ENCODE assay signal across 15 cellular contexts in the genomic region with DNA sequence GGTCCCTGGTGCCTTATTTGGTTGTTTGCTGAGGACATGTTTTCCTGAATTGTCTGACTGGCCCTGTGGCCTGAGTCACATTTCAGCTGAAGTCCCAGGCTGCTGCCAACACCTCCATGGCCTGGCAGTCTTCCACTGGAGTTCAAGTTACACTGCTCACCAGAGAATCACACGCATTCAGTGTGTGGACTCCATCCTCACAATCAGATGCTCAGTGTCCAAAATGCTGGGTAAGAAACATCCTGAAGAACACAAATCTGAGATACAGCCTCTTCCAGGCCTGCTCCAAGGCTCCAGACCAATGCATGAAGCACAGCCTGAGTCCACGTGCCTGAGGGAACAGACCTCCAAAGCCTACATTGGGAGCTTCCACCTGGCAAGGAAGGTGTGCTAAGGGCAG. TPM values are rescaled to one million over a fixed set of nuclear protein-coding genes. Genes with fewer than 3 reads are reported as not detected.
A peak's percentile ranks its signal among the peaks of the same experiment; 100 is the strongest.
DNase-seq lines count a peak whose midpoint lies in the region; ATAC-seq lines count a peak whose summit lies in the region.
"Had no signal": no experiment of that assay in that cellular context is flagged by ENCODE, and none has a peak within 500 bp of the region (broad histone marks: within the 10 kb centered on the region; RNA-seq: fewer than 3 reads in every experiment).

No MANE protein-coding gene starts in this region.

- peak; percentile 1 for ATAC-seq in activated naive CD8-positive, alpha-beta T cell treated with anti-CD3 and anti-CD28 coated beads, Interleukin-2, amount 50 U/mL, for 24 hours
- peak; percentile 32 for ATAC-seq in left lobe of liver
- no peak for ATAC-seq in HG03097 (IDR thresholded peaks at IDR 0.05; ENCODE audit: low FRiP score, unreplicated experiment)

- peaks cover 15% of the 10 kb centered on the region for H3K9me3 Mint-ChIP-seq in activated naive CD8-positive, alpha-beta T cell treated with anti-CD3 and anti-CD28 coated beads, Interleukin-2, amount 50 U/mL, for 24 hours

- H3K4me1 Mint-ChIP-seq in activated naive CD8-positive, alpha-beta T cell treated with anti-CD3 and anti-CD28 coated beads, Interleukin-2, amount 50 U/mL, for 24 hours: peaks cover 42% of the 10 kb centered on the region

- DNase-seq in A172 (ENCODE audit: low spot score) (peak; percentile 48), CD1c-positive myeloid dendritic cell (ENCODE audit: extremely low spot score) (peak; percentile 81), left lobe of liver (ENCODE audit: low spot score) (no peak), NCI-H146 treated with DMSO at 0.1 percent for 48 hours (lab: John Stamatoyannopoulos, UW; ENCODE audit: unreplicated experiment) (no peak), ecto neural progenitor cell (ENCODE audit: low spot score) (no peak)
- DNase-seq in activated naive CD8-positive, alpha-beta T cell treated with anti-CD3 and anti-CD28 coated beads, Interleukin-2, amount 50 U/mL, for 24 hours: no peak
- DNase-seq in stimulated activated CD4-positive, alpha-beta T cell treated with anti-CD3 and anti-CD28 coated beads, Interleukin-1b, Interleukin-23, amount 100 ng/mL, for 48 hours: no peak
- DNase-seq: effector memory CD8-positive, alpha-beta T cell; kidney; NCI-H1694 treated with DMSO at 0.1 percent for 48 hours; right lobe of liver had no signal

- peaks cover 15% of the 10 kb centered on the region for H3K36me3 Mint-ChIP-seq in activated naive CD8-positive, alpha-beta T cell treated with anti-CD3 and anti-CD28 coated beads, Interleukin-2, amount 50 U/mL, for 24 hours (ENCODE audit: low read depth)

- peak overlapping the region; percentile 96 for H3K27ac Mint-ChIP-seq in activated naive CD8-positive, alpha-beta T cell treated with anti-CD3 and anti-CD28 coated beads, Interleukin-2, amount 50 U/mL, for 24 hours
- H3K27ac Mint-ChIP-seq: effector memory CD8-positive, alpha-beta T cell had no signal

- H3K4me3 Mint-ChIP-seq in activated naive CD8-positive, alpha-beta T cell treated with anti-CD3 and anti-CD28 coated beads, Interleukin-2, amount 50 U/mL, for 24 hours: peak overlapping the region; percentile 61
- H3K4me3 Mint-ChIP-seq: effector memory CD8-positive, alpha-beta T cell had no signal

- peaks cover 18% of the 10 kb centered on the region for H3K27me3 Mint-ChIP-seq in activated naive CD8-positive, alpha-beta T cell treated with anti-CD3 and anti-CD28 coated beads, Interleukin-2, amount 50 U/mL, for 24 hours

RNA-seq across cellular contexts. Expression of a gene that starts 19.2 kb away (rescaled TPM):
- total RNA-seq in A172 (2014; rRNA removed; shearing (Covaris generic)): not detected in 2 replicates
- 0.08 TPM for total RNA-seq in left lobe of liver
- total RNA-seq: myocyte, SK-MEL-5 had no signal

RNA-seq across cellular contexts. Expression of a gene that starts 33.9 kb away (rescaled TPM):
- 0.45 and 0.46 TPM in 2 replicates for total RNA-seq in A172 (2014; rRNA removed; shearing (Covaris generic))
- 0.50 TPM for total RNA-seq in left lobe of liver
- total RNA-seq: myocyte had no signal

RNA-seq across cellular contexts. Expression of a gene that starts 45.6 kb away (rescaled TPM):
- total RNA-seq in A172 (2014; rRNA removed; shearing (Covaris generic)): not detected in 2 replicates
- 3.8 TPM for total RNA-seq in left lobe of liver
- total RNA-seq: myocyte, SK-MEL-5 had no signal

RNA-seq across cellular contexts. Expression of a gene that starts 55.3 kb away (rescaled TPM):
- total RNA-seq in A172 (2014; rRNA removed; shearing (Covaris generic)): not detected in 2 replicates
- not detected for total RNA-seq in left lobe of liver
- total RNA-seq: aorta, myocyte, SK-MEL-5 had no signal

Comparison
In these comparisons a context has a peak if more than half of its experiments do, and no peak if none do; other contexts are left out.
1. DNase-seq: peak in A172 (single experiment) and CD1c-positive myeloid dendritic cell (single experiment); none in activated naive CD8-positive, alpha-beta T cell treated with anti-CD3 and anti-CD28 coated beads, Interleukin-2, amount 50 U/mL, for 24 hours (single experiment), left lobe of liver (single experiment), stimulated activated CD4-positive, alpha-beta T cell treated with anti-CD3 and anti-CD28 coated beads, Interleukin-1b, Interleukin-23, amount 100 ng/mL, for 48 hours (single experiment), NCI-H146 treated with DMSO at 0.1 percent for 48 hours (single experiment) and ecto neural progenitor cell (single experiment).